Comparison of ENCODE assay signal across 14 cellular contexts in the genomic region with DNA sequence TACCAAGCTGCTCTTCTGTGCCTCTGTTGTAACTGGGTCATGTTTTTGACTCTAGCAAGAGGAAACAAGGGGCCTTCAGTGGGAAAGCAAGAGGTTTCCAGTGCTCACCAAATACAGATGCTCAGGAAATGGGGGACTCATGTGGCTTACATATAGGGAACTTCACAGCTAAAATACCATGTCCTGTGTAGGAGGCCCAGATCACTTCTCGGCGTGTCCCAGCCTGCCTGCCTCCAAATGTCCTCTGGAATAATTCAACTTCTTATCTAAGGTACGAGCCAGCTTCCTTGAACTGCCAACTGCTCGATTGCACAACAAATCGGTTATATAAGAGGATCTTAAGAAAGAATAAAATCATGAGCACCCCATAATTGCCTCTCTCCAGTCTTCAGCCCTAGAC.
"Had no signal": no experiment of that assay in that cellular context is flagged by ENCODE, and none has a peak within 500 bp of the region (broad histone marks: within the 10 kb centered on the region; RNA-seq: fewer than 3 reads in every experiment).

No MANE protein-coding gene starts in this region.

- H3K4me1 ChIP-seq: adrenal gland, gastrocnemius medialis, psoas muscle, right lobe of liver, transverse colon had no signal

- H3K36me3 ChIP-seq: adrenal gland, gastrocnemius medialis, heart right ventricle, right lobe of liver, transverse colon had no signal

- H3K9me3 ChIP-seq: adrenal gland, gastrocnemius medialis, psoas muscle, right lobe of liver, transverse colon had no signal

- H3K4me3 ChIP-seq: adrenal gland, gastrocnemius medialis, heart right ventricle, psoas muscle, right lobe of liver, transverse colon had no signal

- ATAC-seq: gastrocnemius medialis; heart right ventricle; left ventricle myocardium superior; psoas muscle; right lobe of liver; stimulated activated effector memory CD8-positive, alpha-beta T cell treated with anti-CD3 and anti-CD28 coated beads, Interleukin-12 subunit alpha, Interleukin-12 subunit beta, amount 100 ng/mL, for 72 hours had no signal

- H3K27me3 ChIP-seq: gastrocnemius medialis, heart right ventricle, right lobe of liver, transverse colon had no signal

- DNase-seq: activated CD4-positive, alpha-beta T cell treated with anti-CD3 and anti-CD28 coated beads for 4 hours; activated naive CD4-positive, alpha-beta T cell treated with anti-CD3 and anti-CD28 coated beads, Interleukin-2, amount 50 U/mL, for 16 hours; adrenal gland; cortex of kidney; effector CD8-positive, alpha-beta T cell; gastrocnemius medialis; heart right ventricle; islet precursor cell; left ventricle myocardium superior; nephron progenitor cell; psoas muscle; right lobe of liver; transverse colon had no signal
